20 cellular contexts compared by ENCODE assay signal in genomic region chr2:41828052-41828643, GRCh38.
DNase-seq lines count a peak whose midpoint lies in the region; ATAC-seq and TF ChIP-seq lines count a peak whose summit lies in the region.
"Had no signal": no experiment of that assay in that cellular context is flagged by ENCODE, and none has a peak within 500 bp of the region (broad histone marks: within the 10 kb centered on the region; RNA-seq: fewer than 3 reads in every experiment).

No MANE protein-coding gene starts in this region.

- no peaks in the 10 kb centered on the region for H3K9me3 ChIP-seq in upper lobe of right lung
- H3K9me3 ChIP-seq: BLaER1 treated with 17β-estradiol and CSF1 and Interleukin-3, amounts not matched to agents 10 nM and 100 nM; SJCRH30 had no signal

- peak; percentile 82 for DNase-seq in ACHN
- DNase-seq in kidney epithelial cell (ENCODE audit: low read depth): peak; percentile 29
- no peak for DNase-seq in NCI-H187 treated with DMSO at 0.1 percent for 48 hours (lab: John Stamatoyannopoulos, UW)
- no peak for DNase-seq in upper lobe of right lung
- no peak for DNase-seq in effector memory CD8-positive, alpha-beta T cell
- DNase-seq: 8988T; CD8-positive, alpha-beta memory T cell; GF-D8; NCI-H1930; NCI-H2171 treated with DMSO at 0.1 percent for 48 hours; NCI-H446 treated with DMSO at 0.1 percent for 48 hours; NCI-H748 treated with DMSO at 0.1 percent for 48 hours; RPMI8226; SJCRH30 had no signal

- no peak overlapping the region for H3K4me3 ChIP-seq in kidney epithelial cell (ENCODE audit: low read depth, low read length)
- H3K4me3 ChIP-seq in upper lobe of right lung: no peak overlapping the region
- H3K4me3 ChIP-seq: BLaER1 treated with 17β-estradiol and CSF1 and Interleukin-3, amounts not matched to agents 10 nM and 100 nM; GM23338; K562; SJCRH30 had no signal

- in situ Hi-C loops in ACHN (cut with HindIII; ENCODE audit: low pct_ligation_motif_present, low pct_unique_long_range_greater_than_20kb, low sequenced_read_pairs): no loop called here

- H3K27ac ChIP-seq in VCaP (peak overlapping the region; percentile 42), upper lobe of right lung (no peak overlapping the region)
- H3K27ac ChIP-seq: BLaER1 treated with 17β-estradiol and CSF1 and Interleukin-3, amounts not matched to agents 10 nM and 100 nM; SJCRH30 had no signal

- no peaks in the 10 kb centered on the region for H3K4me1 ChIP-seq in upper lobe of right lung
- H3K4me1 ChIP-seq: SJCRH30 had no signal

- H3K27me3 Mint-ChIP-seq in nephron (ENCODE audit: low read depth): peaks cover 24% of the 10 kb centered on the region
- peaks cover 38% of the 10 kb centered on the region in 2 donors for H3K27me3 Mint-ChIP-seq in effector memory CD8-positive, alpha-beta T cell

- H3K36me3 Mint-ChIP-seq in nephron (ENCODE audit: low read depth): no peaks in the 10 kb centered on the region
- H3K36me3 Mint-ChIP-seq in effector memory CD8-positive, alpha-beta T cell (ENCODE audit: insufficient read depth): no peaks in the 10 kb centered on the region

- H3K36me3 ChIP-seq in kidney epithelial cell (ENCODE audit: control insufficient read depth, insufficient read depth, low read length): no peaks in the 10 kb centered on the region
- H3K36me3 ChIP-seq in upper lobe of right lung: no peaks in the 10 kb centered on the region
- H3K36me3 ChIP-seq: BLaER1 treated with 17β-estradiol and CSF1 and Interleukin-3, amounts not matched to agents 10 nM and 100 nM; SJCRH30 had no signal

- peak overlapping the region in 2 of 3 experiments; percentile 82 to 83 for H3K27ac Mint-ChIP-seq in nephron
- no peak overlapping the region for H3K27ac Mint-ChIP-seq in effector memory CD8-positive, alpha-beta T cell
- H3K27ac Mint-ChIP-seq: CD8-positive, alpha-beta memory T cell; GM23338 had no signal

- no peak for TF ChIP-seq CTCF in VCaP (conservative IDR thresholded peaks at IDR 0.05)
- no peak for TF ChIP-seq CTCF in kidney epithelial cell (IDR thresholded peaks at IDR 0.05; ENCODE audit: insufficient read depth, low read length, poor library complexity, severe bottlenecking)
- no peak for TF ChIP-seq CTCF in nephron (IDR thresholded peaks at IDR 0.05; ENCODE audit: unreplicated experiment in 3 of 3)
- TF ChIP-seq CTCF in upper lobe of right lung (IDR thresholded peaks at IDR 0.05): no peak

- H3K4me3 Mint-ChIP-seq in nephron: no peak overlapping the region
- H3K4me3 Mint-ChIP-seq in effector memory CD8-positive, alpha-beta T cell: no peak overlapping the region
- H3K4me3 Mint-ChIP-seq: CD8-positive, alpha-beta memory T cell; GM23338 had no signal

- intact Hi-C loops in upper lobe of right lung (cut with DNase I): no loop called here

- H3K9me3 Mint-ChIP-seq in nephron: peaks cover 2% of the 10 kb centered on the region
- no peaks in the 10 kb centered on the region for H3K9me3 Mint-ChIP-seq in effector memory CD8-positive, alpha-beta T cell
- H3K9me3 Mint-ChIP-seq: GM23338 had no signal

- H3K27me3 ChIP-seq in kidney epithelial cell (ENCODE audit: control insufficient read depth, insufficient read depth, low read length): no peaks in the 10 kb centered on the region
- no peaks in the 10 kb centered on the region for H3K27me3 ChIP-seq in upper lobe of right lung
- H3K27me3 ChIP-seq: BLaER1 treated with 17β-estradiol and CSF1 and Interleukin-3, amounts not matched to agents 10 nM and 100 nM; SJCRH30 had no signal

- H3K4me1 Mint-ChIP-seq in nephron: no peaks in the 10 kb centered on the region
- no peaks in the 10 kb centered on the region for H3K4me1 Mint-ChIP-seq in effector memory CD8-positive, alpha-beta T cell (ENCODE audit: low read depth in 2 of 2)
- H3K4me1 Mint-ChIP-seq: CD8-positive, alpha-beta memory T cell; GM23338 had no signal

- ATAC-seq in upper lobe of right lung (no peak), HG03469 (IDR thresholded peaks at IDR 0.05; ENCODE audit: unreplicated experiment) (no peak)
- no peak for ATAC-seq in effector memory CD8-positive, alpha-beta T cell (replicated peaks)
- ATAC-seq: GM23338, K562 had no signal

Comparison
In these comparisons a context has a peak if more than half of its experiments do, and no peak if none do; other contexts are left out.
1. DNase-seq: peak in ACHN (single experiment) and kidney epithelial cell (single experiment); none in NCI-H187 treated with DMSO at 0.1 percent for 48 hours (single experiment), upper lobe of right lung (single experiment) and effector memory CD8-positive, alpha-beta T cell (0 of 3).
2. H3K27ac Mint-ChIP-seq: peak in nephron (2 of 3); none in effector memory CD8-positive, alpha-beta T cell (0 of 2).